27 cellular contexts compared by ENCODE assay signal in genomic region chr9:92527291-92527828, GRCh38. TPM values are rescaled to one million over a fixed set of nuclear protein-coding genes. Genes with fewer than 3 reads are reported as not detected.
"Had no signal": no experiment of that assay in that cellular context is flagged by ENCODE, and none has a peak within 500 bp of the region (broad histone marks: within the 10 kb centered on the region; RNA-seq: fewer than 3 reads in every experiment).

No MANE protein-coding gene starts in this region.

- DNase-seq: activated CD4-positive, alpha-beta memory T cell treated with anti-CD3 and anti-CD28 coated beads, Interleukin-2, amount 10 ng/mL, durations not matched to agents 7 days and 5 days; activated CD4-positive, alpha-beta T cell treated with anti-CD3 and anti-CD28 coated beads for 4 hours; activated CD4-positive, alpha-beta T cell treated with anti-CD3 and anti-CD28 coated beads, Interleukin-2, amount 50 U/mL, for 1 hour; activated effector memory CD4-positive, alpha-beta T cell treated with anti-CD3 and anti-CD28 coated beads, Interleukin-2, amount 50 U/mL, for 16 hours; activated naive CD4-positive, alpha-beta T cell; activated T-cell treated with anti-CD3 and anti-CD28 coated beads, Interleukin-2, amount 50 U/mL, for 24 hours; anterior cingulate cortex; MM.1S; MV-4-11; NCI-H1092; NCI-H1436 treated with DMSO at 0.1 percent for 48 hours; NCI-H1694 treated with DMSO at 0.1 percent for 48 hours; NCI-H2029; NCI-H345; NCI-H524 treated with DMSO at 0.1 percent for 48 hours; SHP77; SJCRH30; T1000; WERI-Rb-1 had no signal

- ATAC-seq: Panc1 had no signal

- H3K27me3 Mint-ChIP-seq: activated CD4-positive, alpha-beta memory T cell treated with anti-CD3 and anti-CD28 coated beads, Interleukin-2, amount 10 ng/mL, durations not matched to agents 7 days and 5 days; activated naive CD4-positive, alpha-beta T cell treated with anti-CD3 and anti-CD28 coated beads, Interleukin-2, amount 50 U/mL, for 24 hours; activated T-cell treated with anti-CD3 and anti-CD28 coated beads, Interleukin-2, amount 50 U/mL, for 24 hours; brain; central memory CD8-positive, alpha-beta T cell had no signal

- H3K9me3 Mint-ChIP-seq: activated CD4-positive, alpha-beta memory T cell treated with anti-CD3 and anti-CD28 coated beads, Interleukin-2, amount 10 ng/mL, durations not matched to agents 7 days and 5 days; activated naive CD4-positive, alpha-beta T cell treated with anti-CD3 and anti-CD28 coated beads, Interleukin-2, amount 50 U/mL, for 24 hours; central memory CD8-positive, alpha-beta T cell had no signal

- H3K4me3 Mint-ChIP-seq: activated CD4-positive, alpha-beta memory T cell treated with anti-CD3 and anti-CD28 coated beads, Interleukin-2, amount 10 ng/mL, durations not matched to agents 7 days and 5 days; activated naive CD4-positive, alpha-beta T cell treated with anti-CD3 and anti-CD28 coated beads, Interleukin-2, amount 50 U/mL, for 24 hours; activated T-cell treated with anti-CD3 and anti-CD28 coated beads, Interleukin-2, amount 50 U/mL, for 24 hours; brain; central memory CD8-positive, alpha-beta T cell had no signal

- H3K27ac Mint-ChIP-seq: activated CD4-positive, alpha-beta memory T cell treated with anti-CD3 and anti-CD28 coated beads, Interleukin-2, amount 10 ng/mL, durations not matched to agents 7 days and 5 days; activated naive CD4-positive, alpha-beta T cell treated with anti-CD3 and anti-CD28 coated beads, Interleukin-2, amount 50 U/mL, for 24 hours; activated T-cell treated with anti-CD3 and anti-CD28 coated beads, Interleukin-2, amount 50 U/mL, for 24 hours; brain had no signal

- H3K36me3 Mint-ChIP-seq: brain had no signal

- H3K4me1 Mint-ChIP-seq: activated CD4-positive, alpha-beta memory T cell treated with anti-CD3 and anti-CD28 coated beads, Interleukin-2, amount 10 ng/mL, durations not matched to agents 7 days and 5 days; activated naive CD4-positive, alpha-beta T cell treated with anti-CD3 and anti-CD28 coated beads, Interleukin-2, amount 50 U/mL, for 24 hours; brain; central memory CD8-positive, alpha-beta T cell had no signal

RNA-seq across cellular contexts. Expression of gene ECM2, which starts 8.4 kb away (rescaled TPM):
- total RNA-seq: activated CD4-positive, alpha-beta memory T cell treated with anti-CD3 and anti-CD28 coated beads, Interleukin-2, amount 10 ng/mL, durations not matched to agents 7 days and 5 days; SJCRH30; T-helper 1 cell treated with Interleukin-12 subunit alpha and Interleukin-12 subunit beta and Interleukin-4 antibody, amounts not matched to agents 30 ng/mL and 1 ng/mL, for 36 hours; T-helper 2 cell treated with Interferon-gamma antibody and Interleukin-4, amounts not matched to agents 100 ng/mL and 5 ng/mL, for 36 hours had no signal

RNA-seq across cellular contexts. Expression of gene ASPN, which starts 45.1 kb away (rescaled TPM):
- total RNA-seq: activated CD4-positive, alpha-beta memory T cell treated with anti-CD3 and anti-CD28 coated beads, Interleukin-2, amount 10 ng/mL, durations not matched to agents 7 days and 5 days; LHCN-M2; NCI-H460; T-helper 1 cell treated with Interleukin-12 subunit alpha and Interleukin-12 subunit beta and Interleukin-4 antibody, amounts not matched to agents 30 ng/mL and 1 ng/mL, for 36 hours; T-helper 2 cell treated with Interferon-gamma antibody and Interleukin-4, amounts not matched to agents 100 ng/mL and 5 ng/mL, for 36 hours had no signal
